Comparison of ENCODE assay signal across 9 cellular contexts in the genomic region with DNA sequence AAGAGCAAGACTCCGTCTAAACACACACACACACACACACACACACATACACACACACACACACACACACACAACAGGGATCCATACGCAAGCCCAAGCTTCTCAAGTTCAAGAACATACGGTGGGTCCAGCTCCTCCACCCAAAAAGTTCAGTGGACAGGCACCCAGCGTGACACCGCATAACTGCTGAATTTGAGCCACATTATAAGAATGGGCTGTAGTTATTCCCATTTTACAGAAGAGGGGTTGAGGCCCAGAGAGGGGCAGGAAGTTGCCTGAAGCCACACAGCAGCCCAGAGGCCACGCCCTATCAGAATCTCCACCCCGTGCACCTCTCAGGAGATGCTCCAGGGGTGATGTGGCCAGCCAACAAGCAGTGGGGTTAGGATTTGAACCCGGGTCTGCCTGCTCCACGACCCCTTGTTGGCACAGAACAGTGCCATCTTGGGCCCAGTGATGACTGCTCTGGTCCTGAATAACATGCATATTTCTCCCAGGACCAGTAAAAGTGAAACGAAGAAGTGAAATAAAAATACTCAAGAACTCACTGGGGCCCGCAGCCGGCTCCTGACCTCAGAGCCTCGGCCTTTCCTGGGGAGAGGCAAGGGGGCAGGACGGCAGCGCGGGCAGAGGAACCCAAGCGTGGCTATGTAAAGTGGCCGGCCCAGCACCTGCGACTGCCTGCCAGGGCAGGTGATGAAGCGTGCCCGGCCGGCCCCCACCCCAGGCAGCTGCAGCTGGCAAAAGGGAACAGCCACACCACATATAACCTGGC.
DNase-seq lines count a peak whose midpoint lies in the region; ATAC-seq and TF ChIP-seq lines count a peak whose summit lies in the region.
"Had no signal": no experiment of that assay in that cellular context is flagged by ENCODE, and none has a peak within 500 bp of the region (broad histone marks: within the 10 kb centered on the region; RNA-seq: fewer than 3 reads in every experiment).

No MANE protein-coding gene starts in this region.

- H3K36me3 Mint-ChIP-seq in dendritic cell treated with granulocyte-macrophage colony-stimulating factor and Interleukin-4, amounts not matched to agents 40 ng/mL and 50 ng/mL, for 4 days (ENCODE audit: low read depth), result no peaks in the 10 kb centered on the region

- H3K9me3 ChIP-seq in stomach, result no peaks in the 10 kb centered on the region
- H3K9me3 ChIP-seq: thoracic aorta had no signal

- TF ChIP-seq POLR2A in stomach (IDR thresholded peaks at IDR 0.05), result no peak

- H3K4me1 Mint-ChIP-seq in dendritic cell treated with granulocyte-macrophage colony-stimulating factor and Interleukin-4, amounts not matched to agents 40 ng/mL and 50 ng/mL, for 4 days (ENCODE audit: low read depth), result peaks cover 68% of the 10 kb centered on the region

- no peak overlapping the region for H3K4me3 ChIP-seq in stomach

- peak overlapping the region; percentile 66 to 83 (median 81) for H3K27ac ChIP-seq in stomach

- ATAC-seq in HG03108 (IDR thresholded peaks at IDR 0.05; ENCODE audit: unreplicated experiment), result peak; percentile 82

- no peaks in the 10 kb centered on the region for H3K9me3 Mint-ChIP-seq in dendritic cell treated with granulocyte-macrophage colony-stimulating factor and Interleukin-4, amounts not matched to agents 40 ng/mL and 50 ng/mL, for 4 days

- peaks cover 13% of the 10 kb centered on the region for H3K27me3 Mint-ChIP-seq in dendritic cell treated with granulocyte-macrophage colony-stimulating factor and Interleukin-4, amounts not matched to agents 40 ng/mL and 50 ng/mL, for 4 days

- H3K36me3 ChIP-seq in stomach, result no peaks in the 10 kb centered on the region
- H3K36me3 ChIP-seq: thoracic aorta had no signal

- TF ChIP-seq CTCF in stomach (IDR thresholded peaks at IDR 0.05), result no peak

- H3K4me1 ChIP-seq in stomach, result peaks cover 24 to 49% (median 41%) of the 10 kb centered on the region in 4 donors

- H3K4me3 Mint-ChIP-seq in dendritic cell treated with granulocyte-macrophage colony-stimulating factor and Interleukin-4, amounts not matched to agents 40 ng/mL and 50 ng/mL, for 4 days, result peak overlapping the region; percentile 10

- H3K27ac Mint-ChIP-seq in dendritic cell treated with granulocyte-macrophage colony-stimulating factor and Interleukin-4, amounts not matched to agents 40 ng/mL and 50 ng/mL, for 4 days, result peak overlapping the region; percentile 79

- TF ChIP-seq EP300 in stomach (IDR thresholded peaks at IDR 0.05), result no peak

- DNase-seq in NCI-H510A treated with DMSO at 0.1 percent for 48 hours (lab: John Stamatoyannopoulos, UW) (peak; percentile 13), NCI-H510A (lab: John Stamatoyannopoulos, UW) (no peak), stomach (no peak), HCEC 1CT (no peak), mucosa of gallbladder (ENCODE audit: low spot score) (no peak), 8988T (no peak)

- 61 to 80% (median 72%) methylated on average over 20 to 22 of the region's 22 CpGs for WGBS in stomach, 5 donors

- intact Hi-C loops in dendritic cell treated with granulocyte-macrophage colony-stimulating factor and Interleukin-4, amounts not matched to agents 40 ng/mL and 50 ng/mL, for 4 days (cut with micrococcal nuclease), result loop anchor here (5.0 kb wide), 1 partner anchor 68 kb away; no protein-coding TSS in a partner anchor
- intact Hi-C loops in stomach (cut with DNase I; ENCODE audit: low total_unique reads), result no loop called here

- H3K27me3 ChIP-seq in stomach, result no peaks in the 10 kb centered on the region
